8 cellular contexts compared by ENCODE assay signal in the genomic region with DNA sequence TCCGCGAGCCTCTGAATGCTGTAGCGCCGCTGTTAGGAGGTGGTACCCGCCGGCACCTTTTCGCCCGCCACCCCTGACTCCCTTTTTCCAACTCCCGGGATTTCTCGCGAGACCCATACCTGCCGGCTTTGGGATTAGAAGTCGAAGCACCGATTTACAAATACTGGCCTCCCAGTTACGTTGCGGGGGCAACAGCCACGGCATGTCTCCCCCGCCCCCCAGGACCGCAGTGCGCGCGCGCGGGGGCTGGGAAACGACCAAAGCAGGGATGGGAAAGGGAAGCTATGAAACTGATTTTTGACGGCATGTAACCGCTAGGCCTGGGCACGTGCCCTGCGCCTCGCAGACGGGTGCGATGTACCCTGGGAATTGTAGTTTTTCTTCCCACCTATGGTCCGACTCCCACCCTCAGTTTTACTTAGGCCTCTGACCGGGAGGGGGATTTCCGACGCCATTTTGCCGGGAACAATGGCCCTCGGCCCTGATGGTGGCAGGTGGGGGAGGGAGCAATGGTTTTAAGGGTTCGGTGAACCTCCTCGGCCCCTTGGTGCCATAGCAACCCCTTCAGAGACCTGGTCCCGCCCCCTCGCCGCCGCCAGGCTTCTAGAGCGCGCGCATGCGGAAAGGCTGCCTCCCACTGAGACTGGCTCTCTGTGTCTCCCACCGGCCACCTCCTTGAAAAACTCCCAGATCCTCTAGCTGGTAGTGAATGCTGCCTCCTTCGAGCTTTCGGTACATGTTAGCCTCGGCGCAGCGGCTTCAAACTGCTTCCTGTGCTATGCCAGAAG. TPM values are rescaled to one million over a fixed set of nuclear protein-coding genes. Genes with fewer than 3 reads are reported as not detected.
DNase-seq lines count a peak whose midpoint lies in the region; ATAC-seq and TF ChIP-seq lines count a peak whose summit lies in the region.

No MANE protein-coding gene starts in this region.

- peaks cover 8% of the 10 kb centered on the region for H3K27me3 ChIP-seq in CD4-positive, CD25-positive, alpha-beta regulatory T cell (ENCODE audit: control insufficient read depth, insufficient read depth, low read length)
- no peaks in the 10 kb centered on the region for H3K27me3 ChIP-seq in right cardiac atrium (ENCODE audit: control insufficient read depth, insufficient read depth)
- H3K27me3 ChIP-seq in prostate gland (replicated peaks; ENCODE audit: insufficient read depth), result no peaks in the 10 kb centered on the region

- WGBS in right cardiac atrium, result 3% methylated on average over 54 of the region's 54 CpGs
- 2% methylated on average over 42 of the region's 54 CpGs for WGBS in prostate gland

- H3K27me3 Mint-ChIP-seq in CD4-positive, CD25-positive, alpha-beta regulatory T cell, result peaks cover 54% of the 10 kb centered on the region

- H3K27ac Mint-ChIP-seq in CD4-positive, CD25-positive, alpha-beta regulatory T cell, result no peak overlapping the region

- no peak for TF ChIP-seq CTCF in prostate gland (IDR thresholded peaks at IDR 0.05)

- peaks cover 0 to 25% (median 13%) of the 10 kb centered on the region in 4 donors for H3K4me1 Mint-ChIP-seq in CD4-positive, CD25-positive, alpha-beta regulatory T cell

- peak overlapping the region; percentile 13 for H3K4me3 ChIP-seq in CD4-positive, CD25-positive, alpha-beta regulatory T cell (ENCODE audit: low read depth, low read length)
- H3K4me3 ChIP-seq in right cardiac atrium (ENCODE audit: low read length) (peak overlapping the region; percentile 51), prostate gland (peak overlapping the region; percentile 37 to 45)

- peaks cover 0 to 5% (median 0%) of the 10 kb centered on the region in 7 donors for H3K9me3 Mint-ChIP-seq in CD4-positive, CD25-positive, alpha-beta regulatory T cell

- no peak for TF ChIP-seq POLR2A in prostate gland (IDR thresholded peaks at IDR 0.05)

- no peak overlapping the region for H3K27ac ChIP-seq in CD4-positive, CD25-positive, alpha-beta regulatory T cell (ENCODE audit: insufficient read depth, low read length, poor library complexity, severe bottlenecking)
- H3K27ac ChIP-seq in right cardiac atrium (ENCODE audit: low read length), result peak overlapping the region; percentile 81
- H3K27ac ChIP-seq in prostate gland, result peak overlapping the region; percentile 66 to 72

- H3K36me3 ChIP-seq in CD4-positive, CD25-positive, alpha-beta regulatory T cell (ENCODE audit: control insufficient read depth, insufficient read depth, low read length), result no peaks in the 10 kb centered on the region
- H3K36me3 ChIP-seq in prostate gland, result no peaks in the 10 kb centered on the region

- H3K9me3 ChIP-seq in CD4-positive, CD25-positive, alpha-beta regulatory T cell (ENCODE audit: control insufficient read depth in 2 of 2, low read length in 2 of 2), result no peaks in the 10 kb centered on the region
- no peaks in the 10 kb centered on the region for H3K9me3 ChIP-seq in right cardiac atrium (ENCODE audit: control insufficient read depth, low read length)
- H3K9me3 ChIP-seq in prostate gland, result no peaks in the 10 kb centered on the region

- peak; percentile 1 to 30 (median 14) for DNase-seq in CD4-positive, CD25-positive, alpha-beta regulatory T cell
- DNase-seq in SK-N-DZ (ENCODE audit: low spot score) (peak; percentile 84), anterior cingulate cortex (lab: John Stamatoyannopoulos, UW) (peak; percentile 4 to 86 (median 72)), right cardiac atrium (peak; percentile 68 to 83 (median 80)), prostate gland (ENCODE audit: low spot score) (peak; percentile 19), GOT3 (lab: John Stamatoyannopoulos, UW) (no peak)

- H3K4me1 ChIP-seq in CD4-positive, CD25-positive, alpha-beta regulatory T cell (ENCODE audit: control insufficient read depth, insufficient read depth, low read length, poor library complexity, severe bottlenecking), result peaks cover 8% of the 10 kb centered on the region
- H3K4me1 ChIP-seq in right cardiac atrium (ENCODE audit: control insufficient read depth, insufficient read depth, low read length) (no peaks in the 10 kb centered on the region), prostate gland (replicated peaks) (no peaks in the 10 kb centered on the region)

- no peaks in the 10 kb centered on the region for H3K36me3 Mint-ChIP-seq in CD4-positive, CD25-positive, alpha-beta regulatory T cell

- peak overlapping the region; percentile 25 to 91 (median 84) for H3K4me3 Mint-ChIP-seq in CD4-positive, CD25-positive, alpha-beta regulatory T cell

- intact Hi-C loops in right cardiac atrium (cut with DNase I) (no loop called here), prostate gland (cut with DNase I) (no loop called here)

- no peak for ATAC-seq in CD4-positive, CD25-positive, alpha-beta regulatory T cell (ENCODE audit: low read depth in 2 of 2)
- ATAC-seq in HG03457 (IDR thresholded peaks at IDR 0.05; ENCODE audit: unreplicated experiment), result peak; percentile 69
- peak; percentile 71 to 79 for ATAC-seq in right cardiac atrium
- ATAC-seq in GM19324 (IDR thresholded peaks at IDR 0.05; ENCODE audit: low FRiP score, unreplicated experiment), result no peak

RNA-seq across cellular contexts. Expression of gene WNK3, which starts 0.8 kb away (rescaled TPM):
- total RNA-seq in CD4-positive, CD25-positive, alpha-beta regulatory T cell, result not detected
- polyA plus RNA-seq in CD4-positive, CD25-positive, alpha-beta regulatory T cell, result under 1 TPM in 1 of 4 donors, not detected in 3; 0.06 TPM
- polyA plus RNA-seq in SK-N-DZ (2014; cell fraction: cytosol; rRNA removed), result 3.1 and 3.5 TPM in 2 replicates
- polyA plus RNA-seq in SK-N-DZ (2014; cell fraction: nucleus; rRNA removed), result 2.0 and 3.8 TPM in 2 replicates
- total RNA-seq in right cardiac atrium (1 to 10 TPM; 2.1 to 4.3 (median 2.7) TPM), prostate gland (10 to 100 TPM in 1 of 2 donors, 1 to 10 TPM in 1; 2.4 to 60.3 TPM)
- 0.45 TPM for polyA plus RNA-seq in right cardiac atrium

Comparison
In these comparisons a context has a peak if more than half of its experiments do, and no peak if none do; other contexts are left out.
1. ATAC-seq: peak in HG03457 (single experiment) and right cardiac atrium (2 of 2); none in CD4-positive, CD25-positive, alpha-beta regulatory T cell (0 of 2) and GM19324 (single experiment).
2. Peak in every context shown above with its lines, with median percentiles within 50 percentile points of each other: H3K4me3 ChIP-seq.